Comparison of ENCODE assay signal across 8 cellular contexts in the genomic region with DNA sequence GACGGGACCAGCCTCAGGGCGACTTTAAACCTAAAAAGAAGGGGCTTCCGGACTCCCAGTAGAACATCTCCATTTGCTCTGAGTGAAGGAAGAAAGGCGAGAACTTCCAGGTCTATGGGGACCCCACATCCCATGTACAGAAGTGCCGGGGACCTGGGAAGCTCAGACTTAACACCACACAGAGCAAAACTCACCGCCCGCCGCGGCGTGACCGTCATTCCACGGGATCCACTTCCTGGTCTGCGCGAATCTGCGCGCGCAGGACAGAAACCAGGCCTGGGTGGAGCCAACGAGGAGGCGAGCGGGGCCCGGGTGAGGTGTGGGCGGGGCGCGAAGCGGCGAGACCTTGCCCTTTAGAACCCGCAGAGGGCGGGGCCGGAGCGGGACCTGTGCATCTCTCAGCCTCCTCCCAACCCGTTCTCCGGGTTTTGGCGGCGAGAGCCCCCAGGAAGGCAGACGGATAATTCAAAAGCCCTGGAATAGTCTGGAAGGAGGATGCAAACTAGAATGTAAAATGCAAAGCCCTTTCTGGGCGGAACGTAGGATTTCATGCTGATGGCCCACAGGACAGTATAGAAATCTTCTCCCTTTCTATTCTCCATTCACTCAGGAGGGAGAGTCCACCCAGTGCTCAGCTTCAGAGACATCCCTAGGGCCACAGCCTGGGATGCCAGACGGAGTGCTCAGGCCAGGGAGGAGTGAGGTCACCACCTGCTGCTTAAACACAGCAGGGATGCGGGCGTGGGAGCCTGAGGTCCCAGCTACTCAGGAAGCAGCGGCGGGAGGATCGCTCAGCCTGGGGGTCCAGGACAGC. TPM values are rescaled to one million over a fixed set of nuclear protein-coding genes. Genes with fewer than 3 reads are reported as not detected.
A peak's percentile ranks its signal among the peaks of the same experiment; 100 is the strongest.
DNase-seq lines count a peak whose midpoint lies in the region; ATAC-seq, FAIRE-seq and TF ChIP-seq lines count a peak whose summit lies in the region.
"Not testable (repeated sequence)": the region's sequence is repeated elsewhere in the genome, so short reads cannot be mapped to it uniquely, and the experiment has no call there.

A gene (minus strand): TSS at position 242 of the 814 bp plus-strand sequence. CDS start 3,347 bp downstream, outside the sequence.

- H3K9me3 ChIP-seq in tibial nerve = not testable (repeated sequence)

- peaks cover 0 to 17% (median 0%) of the 10 kb centered on the region in 4 donors for H3K4me1 ChIP-seq in tibial nerve

- 6 to 7% methylated on average over 21 to 33 of the region's 43 CpGs for WGBS in tibial nerve, 2 donors

- peaks cover 54% of the 10 kb centered on the region for H3K9me3 Mint-ChIP-seq in T-helper 2 cell treated with Interferon-gamma antibody and Interleukin-4, amounts not matched to agents 5 μg/mL and 100 μg/mL, for 36 hours

- H3K36me3 ChIP-seq in tibial nerve = peaks cover 2 to 21% (median 5%) of the 10 kb centered on the region in 3 donors

- ATAC-seq in HG02763 (IDR thresholded peaks at IDR 0.05; ENCODE audit: unreplicated experiment) (peak; percentile 97), left ventricle myocardium superior (peak; percentile 100)

- H3K27ac ChIP-seq in angular gyrus (ENCODE audit: low read depth, low read length) (peak within 1 kb of the TSS; percentile 73), tibial nerve (peak within 1 kb of the TSS in 3 of 4 donors; percentile 69 to 77 (median 72))

- peak in 1 of 5 experiments; percentile 16 for TF ChIP-seq CTCF in tibial nerve (IDR thresholded peaks at IDR 0.05)

- H3K36me3 Mint-ChIP-seq in T-helper 2 cell treated with Interferon-gamma antibody and Interleukin-4, amounts not matched to agents 5 μg/mL and 100 μg/mL, for 36 hours (ENCODE audit: low read depth) = peaks cover 39% of the 10 kb centered on the region

- peak within 1 kb of the TSS; percentile 96 for H3K4me3 Mint-ChIP-seq in T-helper 2 cell treated with Interferon-gamma antibody and Interleukin-4, amounts not matched to agents 5 μg/mL and 100 μg/mL, for 36 hours

- intact Hi-C loops in left ventricle myocardium superior (cut with micrococcal nuclease); posterior cingulate gyrus (cut with DNase I): not testable (repeated sequence)

- peak; percentile 79 for TF ChIP-seq POLR2A in GM12892 (IDR thresholded peaks at IDR 0.05; ENCODE audit: low read depth, low read length)
- TF ChIP-seq POLR2A in tibial nerve (IDR thresholded peaks at IDR 0.05) = peak in 1 of 2 donors; percentile 38

- peak within 1 kb of the TSS; percentile 49 to 75 (median 64) for H3K4me3 ChIP-seq in tibial nerve

- peak; percentile 46 for DNase-seq in GM12892 (ENCODE audit: insufficient read length)
- peak; percentile 4 for DNase-seq in NCI-H1417 treated with DMSO at 0.1 percent for 48 hours (lab: John Stamatoyannopoulos, UW)
- DNase-seq in T-helper 2 cell treated with Interferon-gamma antibody and Interleukin-4, amounts not matched to agents 5 μg/mL and 100 μg/mL, for 36 hours (ENCODE audit: low spot score) = peak; percentile 80
- DNase-seq in left ventricle myocardium superior = peak; percentile 77
- peak; percentile 55 to 97 (median 82) for DNase-seq in posterior cingulate gyrus
- peak; percentile 58 to 69 for DNase-seq in tibial nerve (ENCODE audit: low spot score in 2 of 2)

- not testable (repeated sequence) for H3K27me3 ChIP-seq in tibial nerve

- peak within 1 kb of the TSS; percentile 88 for H3K27ac Mint-ChIP-seq in T-helper 2 cell treated with Interferon-gamma antibody and Interleukin-4, amounts not matched to agents 5 μg/mL and 100 μg/mL, for 36 hours

- FAIRE-seq in GM12892 (lab: Jason Lieb, UNC) = peak; percentile 100

- not testable (repeated sequence) for H3K27me3 Mint-ChIP-seq in T-helper 2 cell treated with Interferon-gamma antibody and Interleukin-4, amounts not matched to agents 5 μg/mL and 100 μg/mL, for 36 hours (ENCODE audit: low read depth)

- peaks cover 10% of the 10 kb centered on the region for H3K4me1 Mint-ChIP-seq in T-helper 2 cell treated with Interferon-gamma antibody and Interleukin-4, amounts not matched to agents 5 μg/mL and 100 μg/mL, for 36 hours (ENCODE audit: low read depth)

- TF ChIP-seq EP300 in tibial nerve (IDR thresholded peaks at IDR 0.05) = peak in 1 of 2 donors; percentile 68

RNA-seq across cellular contexts. Expression of the gene that starts here (rescaled TPM):
- polyA plus RNA-seq in GM12892 (2012; ENCODE audit: missing spikeins) = 6.8 TPM
- total RNA-seq in left ventricle myocardium superior = 8.1 TPM
- 10 to 100 TPM in 3 of 4 donors, 1 to 10 TPM in 1; 8.2 to 19.2 (median 14.0) TPM for total RNA-seq in tibial nerve

Comparison
In these comparisons a context has a peak if more than half of its experiments do, and no peak if none do; other contexts are left out.
1. Peak in every context shown above with its lines: DNase-seq, ATAC-seq, H3K4me3 ChIP-seq and H3K27ac ChIP-seq.
2. DNase-seq: peak in every context shown above with its lines; median percentile 82 in posterior cingulate gyrus; 80 in T-helper 2 cell treated with Interferon-gamma antibody and Interleukin-4, amounts not matched to agents 5 μg/mL and 100 μg/mL, for 36 hours; 77 in left ventricle myocardium superior; 64 in tibial nerve; 46 in GM12892; 4 in NCI-H1417 treated with DMSO at 0.1 percent for 48 hours.